In the genomic region with DNA sequence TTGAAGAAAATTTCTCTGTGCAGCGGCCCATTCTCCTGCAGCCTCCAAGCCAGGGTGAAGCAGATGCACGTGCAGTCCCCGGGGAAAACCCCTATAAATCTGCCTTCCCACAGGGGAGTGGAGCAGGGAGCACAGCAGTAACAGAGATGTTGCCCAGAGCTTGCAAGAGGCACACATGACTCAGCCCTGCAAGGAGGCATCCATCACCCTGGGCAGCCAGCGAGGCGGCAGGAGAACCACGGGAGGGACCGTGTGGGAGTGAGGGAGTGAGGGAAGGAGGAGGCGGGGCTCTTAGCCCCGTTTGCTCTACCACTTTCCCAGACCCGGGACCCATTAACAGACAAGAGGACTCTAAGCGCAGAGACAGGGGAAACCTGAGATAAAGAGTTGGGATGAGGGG, we compare ENCODE assay signal across 1 cellular context.
TF ChIP-seq lines count a peak whose summit lies in the region.

No MANE protein-coding gene starts in this region.

TF ChIP-seq in HEK293, 187 proteins besides CTCF, POLR2A, EP300 and RAD21 (continued from another document):
- TF ChIP-seq, protein P1, sequence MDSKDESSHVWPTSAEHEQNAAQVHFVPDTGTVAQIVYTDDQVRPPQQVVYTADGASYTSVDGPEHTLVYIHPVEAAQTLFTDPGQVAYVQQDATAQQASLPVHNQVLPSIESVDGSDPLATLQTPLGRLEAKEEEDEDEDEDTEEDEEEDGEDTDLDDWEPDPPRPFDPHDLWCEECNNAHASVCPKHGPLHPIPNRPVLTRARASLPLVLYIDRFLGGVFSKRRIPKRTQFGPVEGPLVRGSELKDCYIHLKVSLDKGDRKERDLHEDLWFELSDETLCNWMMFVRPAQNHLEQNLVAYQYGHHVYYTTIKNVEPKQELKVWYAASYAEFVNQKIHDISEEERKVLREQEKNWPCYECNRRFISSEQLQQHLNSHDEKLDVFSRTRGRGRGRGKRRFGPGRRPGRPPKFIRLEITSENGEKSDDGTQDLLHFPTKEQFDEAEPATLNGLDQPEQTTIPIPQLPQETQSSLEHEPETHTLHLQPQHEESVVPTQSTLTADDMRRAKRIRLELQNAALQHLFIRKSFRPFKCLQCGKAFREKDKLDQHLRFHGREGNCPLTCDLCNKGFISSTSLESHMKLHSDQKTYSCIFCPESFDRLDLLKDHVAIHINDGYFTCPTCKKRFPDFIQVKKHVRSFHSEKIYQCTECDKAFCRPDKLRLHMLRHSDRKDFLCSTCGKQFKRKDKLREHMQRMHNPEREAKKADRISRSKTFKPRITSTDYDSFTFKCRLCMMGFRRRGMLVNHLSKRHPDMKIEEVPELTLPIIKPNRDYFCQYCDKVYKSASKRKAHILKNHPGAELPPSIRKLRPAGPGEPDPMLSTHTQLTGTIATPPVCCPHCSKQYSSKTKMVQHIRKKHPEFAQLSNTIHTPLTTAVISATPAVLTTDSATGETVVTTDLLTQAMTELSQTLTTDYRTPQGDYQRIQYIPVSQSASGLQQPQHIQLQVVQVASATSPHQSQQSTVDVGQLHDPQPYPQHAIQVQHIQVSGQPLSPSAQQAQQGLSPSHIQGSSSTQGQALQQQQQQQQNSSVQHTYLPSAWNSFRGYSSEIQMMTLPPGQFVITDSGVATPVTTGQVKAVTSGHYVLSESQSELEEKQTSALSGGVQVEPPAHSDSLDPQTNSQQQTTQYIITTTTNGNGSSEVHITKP (tag by site-specific recombination; IDR thresholded peaks at IDR 0.05) = peak; percentile 70
- TF ChIP-seq ZEB2 (tag by site-specific recombination; IDR thresholded peaks at IDR 0.05) (peak; percentile 63), ZNF830 (tag by site-specific recombination; IDR thresholded peaks at IDR 0.05; ENCODE audit: low read depth) (no peak), SP3 (tag by site-specific recombination; IDR thresholded peaks at IDR 0.05) (0 out of 2 replicates have a peak, but pooled peaks have one; percentile 23), ZNF366 (tag by site-specific recombination; conservative IDR thresholded peaks at IDR 0.05) (0 out of 2 replicates have a peak, but pooled peaks have one; percentile 24), ZSCAN30 (tag by site-specific recombination; IDR thresholded peaks at IDR 0.05) (no peak), IKZF3 (tag by site-specific recombination; IDR thresholded peaks at IDR 0.05) (peak; percentile 55), GLIS1 (tag by site-specific recombination; IDR thresholded peaks at IDR 0.05) (peak; percentile 85), ZNF785 (tag by site-specific recombination; IDR thresholded peaks at IDR 0.05) (no peak), WT1 (tag by site-specific recombination; IDR thresholded peaks at IDR 0.05) (peak; percentile 96)
- TF ChIP-seq, protein P2, sequence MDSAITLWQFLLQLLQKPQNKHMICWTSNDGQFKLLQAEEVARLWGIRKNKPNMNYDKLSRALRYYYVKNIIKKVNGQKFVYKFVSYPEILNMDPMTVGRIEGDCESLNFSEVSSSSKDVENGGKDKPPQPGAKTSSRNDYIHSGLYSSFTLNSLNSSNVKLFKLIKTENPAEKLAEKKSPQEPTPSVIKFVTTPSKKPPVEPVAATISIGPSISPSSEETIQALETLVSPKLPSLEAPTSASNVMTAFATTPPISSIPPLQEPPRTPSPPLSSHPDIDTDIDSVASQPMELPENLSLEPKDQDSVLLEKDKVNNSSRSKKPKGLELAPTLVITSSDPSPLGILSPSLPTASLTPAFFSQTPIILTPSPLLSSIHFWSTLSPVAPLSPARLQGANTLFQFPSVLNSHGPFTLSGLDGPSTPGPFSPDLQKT (IDR thresholded peaks at IDR 0.05; ENCODE audit: borderline replicate concordance, low read depth, low read length) = no peak
TF ChIP-seq in HEK293: peak in this region for 21.
